Comparison of ENCODE assay signal across 1 cellular context in the genomic region with DNA sequence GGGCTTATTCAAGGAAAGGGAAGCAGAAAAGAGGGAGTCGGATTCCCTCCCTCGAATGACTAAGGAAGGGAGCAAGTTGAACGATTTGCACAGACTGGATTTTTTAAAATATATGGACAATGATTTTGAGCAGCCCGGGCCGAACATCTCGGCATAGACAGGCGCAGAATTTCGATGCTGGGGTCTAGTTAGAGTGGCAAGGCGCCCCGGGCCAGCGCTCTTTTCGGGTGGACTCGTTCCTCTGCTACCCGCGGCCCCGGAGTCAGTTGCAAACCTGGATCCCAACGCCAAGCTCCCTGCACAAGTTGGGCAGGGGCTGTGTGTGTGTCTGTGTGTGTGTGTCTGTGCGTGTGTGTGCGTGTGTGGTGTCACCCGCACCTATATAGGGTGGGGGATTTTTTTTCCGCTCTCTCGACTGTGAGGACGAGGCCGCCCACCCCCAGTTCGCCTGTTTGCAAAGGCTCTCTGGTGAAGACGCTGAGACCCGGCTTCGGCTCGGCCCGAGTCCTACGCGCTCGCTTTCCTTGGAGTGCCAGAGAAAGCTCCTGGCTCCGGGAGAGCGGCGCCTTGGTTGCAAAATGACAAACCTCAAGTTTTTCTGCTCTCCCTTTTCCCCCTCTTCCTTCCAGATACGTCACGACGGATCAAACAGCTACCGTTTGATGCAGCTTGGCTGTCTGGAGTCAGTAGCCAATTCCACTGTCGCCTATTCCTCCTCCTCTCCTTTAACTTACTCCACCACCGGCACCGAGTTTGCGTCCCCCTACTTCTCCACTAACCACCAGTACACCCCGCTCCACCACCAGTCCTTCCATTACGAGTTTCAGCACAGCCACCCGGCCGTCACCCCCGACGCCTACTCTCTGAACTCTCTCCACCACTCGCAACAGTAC.
A peak's percentile ranks its signal among the peaks of the same experiment; 100 is the strongest.
TF ChIP-seq lines count a peak whose summit lies in the region.

No MANE protein-coding gene starts in this region.

TF ChIP-seq in H1, 55 proteins besides CTCF, POLR2A, EP300 and RAD21:
- peak; percentile 52; the same call in 1 of the 2 replicates for TF ChIP-seq CBX8 (IDR thresholded peaks at IDR 0.05; ENCODE audit: borderline replicate concordance, low read depth, low read length)
- TF ChIP-seq CTBP2 (IDR thresholded peaks at IDR 0.05; ENCODE audit: borderline replicate concordance, insufficient read depth, insufficient read length, low read length): no peak
- TF ChIP-seq ASH2L (IDR thresholded peaks at IDR 0.05; ENCODE audit: low read length): no peak
- peak; percentile 93 for TF ChIP-seq RNF2 (IDR thresholded peaks at IDR 0.05; ENCODE audit: borderline replicate concordance, low read depth, low read length, missing control alignments, poor library complexity, severe bottlenecking)
- TF ChIP-seq, protein P1, sequence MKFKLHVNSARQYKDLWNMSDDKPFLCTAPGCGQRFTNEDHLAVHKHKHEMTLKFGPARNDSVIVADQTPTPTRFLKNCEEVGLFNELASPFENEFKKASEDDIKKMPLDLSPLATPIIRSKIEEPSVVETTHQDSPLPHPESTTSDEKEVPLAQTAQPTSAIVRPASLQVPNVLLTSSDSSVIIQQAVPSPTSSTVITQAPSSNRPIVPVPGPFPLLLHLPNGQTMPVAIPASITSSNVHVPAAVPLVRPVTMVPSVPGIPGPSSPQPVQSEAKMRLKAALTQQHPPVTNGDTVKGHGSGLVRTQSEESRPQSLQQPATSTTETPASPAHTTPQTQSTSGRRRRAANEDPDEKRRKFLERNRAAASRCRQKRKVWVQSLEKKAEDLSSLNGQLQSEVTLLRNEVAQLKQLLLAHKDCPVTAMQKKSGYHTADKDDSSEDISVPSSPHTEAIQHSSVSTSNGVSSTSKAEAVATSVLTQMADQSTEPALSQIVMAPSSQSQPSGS (IDR thresholded peaks at IDR 0.05; ENCODE audit: low read length): no peak
- no peak for TF ChIP-seq NANOG (IDR thresholded peaks at IDR 0.05; ENCODE audit: insufficient read depth, low read depth, low read length, poor library complexity, severe bottlenecking)
- TF ChIP-seq SIN3A (conservative IDR thresholded peaks at IDR 0.05 in 1 of 2, IDR thresholded peaks at IDR 0.05 in 1 of 2; ENCODE audit: low read depth in 1 of 2, low read length in 2 of 2): no peak
- TF ChIP-seq CHD7 (IDR thresholded peaks at IDR 0.05; ENCODE audit: insufficient replicate concordance, low read length): no peak
- no peak for TF ChIP-seq GABPA (IDR thresholded peaks at IDR 0.05; ENCODE audit: borderline replicate concordance, insufficient read depth, low read length)
- TF ChIP-seq SP1 (IDR thresholded peaks at IDR 0.05; ENCODE audit: low read depth, low read length): peak; percentile 50; the same call in 1 of the 2 replicates
- no peak for TF ChIP-seq BCL11A (IDR thresholded peaks at IDR 0.05; ENCODE audit: low read depth in 2 of 2, low read length in 2 of 2)
- 0 out of 2 replicates have a peak, but pooled peaks have one; percentile 6 for TF ChIP-seq CREB1 (IDR thresholded peaks at IDR 0.05)
- TF ChIP-seq SUZ12 (IDR thresholded peaks at IDR 0.05; ENCODE audit: low read length): peak; percentile 98
- no peak for TF ChIP-seq YY1 (IDR thresholded peaks at IDR 0.05; ENCODE audit: low read depth, low read length)
- peak; percentile 96 for TF ChIP-seq EZH2 (IDR thresholded peaks at IDR 0.05; ENCODE audit: low read depth, low read length, severe bottlenecking)
